ENCODE assay signal across 16 cellular contexts in the genomic region with DNA sequence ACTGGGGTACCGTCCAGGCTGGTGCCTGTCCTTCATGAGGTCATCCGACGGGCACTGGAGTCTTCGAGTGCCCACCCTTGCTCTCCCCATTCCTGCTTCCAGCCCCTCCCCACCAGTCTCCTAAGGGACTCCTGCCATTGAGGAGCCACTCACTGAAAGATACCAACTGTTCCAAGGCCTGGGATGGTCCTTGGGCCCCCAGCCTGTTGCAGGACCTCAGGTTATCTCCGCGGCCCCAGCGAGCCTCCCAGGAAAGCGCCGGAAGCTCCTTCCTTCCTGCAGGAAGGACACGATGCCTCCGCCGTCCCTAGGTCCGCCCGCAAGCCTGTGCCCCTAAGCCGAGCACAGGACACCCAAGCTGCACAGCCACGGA. TPM values are rescaled to one million over a fixed set of nuclear protein-coding genes. Genes with fewer than 3 reads are reported as not detected.
DNase-seq lines count a peak whose midpoint lies in the region; ATAC-seq and TF ChIP-seq lines count a peak whose summit lies in the region.
"Had no signal": no experiment of that assay in that cellular context is flagged by ENCODE, and none has a peak within 500 bp of the region (broad histone marks: within the 10 kb centered on the region; RNA-seq: fewer than 3 reads in every experiment).

No MANE protein-coding gene starts in this region.

- H3K4me3 ChIP-seq in coronary artery (peak overlapping the region; percentile 70), mucosa of descending colon (no peak overlapping the region)
- H3K4me3 ChIP-seq: SK-N-MC had no signal

- intact Hi-C loops in mucosa of descending colon (cut with DNase I, micrococcal nuclease) = no loop called here

- no peaks in the 10 kb centered on the region for H3K9me3 Mint-ChIP-seq in activated naive CD8-positive, alpha-beta T cell (ENCODE audit: low read depth)
- H3K9me3 Mint-ChIP-seq in activated naive CD8-positive, alpha-beta T cell treated with anti-CD3 and anti-CD28 coated beads, Interleukin-2, amount 50 U/mL, for 24 hours = no peaks in the 10 kb centered on the region
- no peaks in the 10 kb centered on the region for H3K9me3 Mint-ChIP-seq in mesothelial cell of epicardium
- no peaks in the 10 kb centered on the region for H3K9me3 Mint-ChIP-seq in stimulated activated effector memory CD8-positive, alpha-beta T cell treated with anti-CD3 and anti-CD28 coated beads, Interleukin-12 subunit alpha, Interleukin-12 subunit beta, amount 100 ng/mL, for 72 hours
- H3K9me3 Mint-ChIP-seq: activated naive CD8-positive, alpha-beta T cell treated with anti-CD3 and anti-CD28 coated beads, Interleukin-2, amount 10 ng/mL, durations not matched to agents 7 days and 5 days; immature natural killer cell had no signal

- H3K27me3 Mint-ChIP-seq in activated naive CD8-positive, alpha-beta T cell = peaks cover 25% of the 10 kb centered on the region
- peaks cover 50% of the 10 kb centered on the region for H3K27me3 Mint-ChIP-seq in activated naive CD8-positive, alpha-beta T cell treated with anti-CD3 and anti-CD28 coated beads, Interleukin-2, amount 50 U/mL, for 24 hours
- H3K27me3 Mint-ChIP-seq in mesothelial cell of epicardium (ENCODE audit: low read depth) = peaks cover 43% of the 10 kb centered on the region

- no peaks in the 10 kb centered on the region for H3K36me3 ChIP-seq in mucosa of descending colon (ENCODE audit: low read depth)
- H3K36me3 ChIP-seq: neutrophil had no signal

- no peaks in the 10 kb centered on the region for H3K36me3 Mint-ChIP-seq in activated naive CD8-positive, alpha-beta T cell
- no peaks in the 10 kb centered on the region for H3K36me3 Mint-ChIP-seq in activated naive CD8-positive, alpha-beta T cell treated with anti-CD3 and anti-CD28 coated beads, Interleukin-2, amount 50 U/mL, for 24 hours (ENCODE audit: low read depth)
- H3K36me3 Mint-ChIP-seq in mesothelial cell of epicardium = no peaks in the 10 kb centered on the region
- H3K36me3 Mint-ChIP-seq in stimulated activated effector memory CD8-positive, alpha-beta T cell treated with anti-CD3 and anti-CD28 coated beads, Interleukin-12 subunit alpha, Interleukin-12 subunit beta, amount 100 ng/mL, for 72 hours = no peaks in the 10 kb centered on the region
- H3K36me3 Mint-ChIP-seq: activated naive CD8-positive, alpha-beta T cell treated with anti-CD3 and anti-CD28 coated beads, Interleukin-2, amount 10 ng/mL, durations not matched to agents 7 days and 5 days; immature natural killer cell had no signal

- H3K27ac ChIP-seq in coronary artery = no peak overlapping the region
- H3K27ac ChIP-seq: neutrophil, SK-N-MC had no signal

- ATAC-seq in activated naive CD8-positive, alpha-beta T cell treated with anti-CD3 and anti-CD28 coated beads, Interleukin-2, amount 50 U/mL, for 24 hours = no peak
- no peak for ATAC-seq in stimulated activated effector memory CD8-positive, alpha-beta T cell treated with anti-CD3 and anti-CD28 coated beads, Interleukin-12 subunit alpha, Interleukin-12 subunit beta, amount 100 ng/mL, for 72 hours
- no peak for ATAC-seq in mucosa of descending colon

- H3K4me1 ChIP-seq in mucosa of descending colon (ENCODE audit: low read depth) = peaks cover 3% of the 10 kb centered on the region

- H3K27ac Mint-ChIP-seq in activated naive CD8-positive, alpha-beta T cell = no peak overlapping the region
- no peak overlapping the region for H3K27ac Mint-ChIP-seq in activated naive CD8-positive, alpha-beta T cell treated with anti-CD3 and anti-CD28 coated beads, Interleukin-2, amount 50 U/mL, for 24 hours
- H3K27ac Mint-ChIP-seq in mesothelial cell of epicardium = no peak overlapping the region
- no peak overlapping the region for H3K27ac Mint-ChIP-seq in stimulated activated effector memory CD8-positive, alpha-beta T cell treated with anti-CD3 and anti-CD28 coated beads, Interleukin-12 subunit alpha, Interleukin-12 subunit beta, amount 100 ng/mL, for 72 hours
- H3K27ac Mint-ChIP-seq: activated naive CD8-positive, alpha-beta T cell treated with anti-CD3 and anti-CD28 coated beads, Interleukin-2, amount 10 ng/mL, durations not matched to agents 7 days and 5 days; immature natural killer cell had no signal

- no peak for DNase-seq in activated naive CD8-positive, alpha-beta T cell treated with anti-CD3 and anti-CD28 coated beads, Interleukin-2, amount 50 U/mL, for 24 hours
- no peak for DNase-seq in coronary artery (ENCODE audit: low spot score)
- DNase-seq in mesothelial cell of epicardium (ENCODE audit: low spot score in 2 of 2, unreplicated experiment in 2 of 2) = no peak
- DNase-seq in stimulated activated effector memory CD8-positive, alpha-beta T cell treated with anti-CD3 and anti-CD28 coated beads, Interleukin-12 subunit alpha, Interleukin-12 subunit beta, amount 100 ng/mL, for 72 hours (ENCODE audit: low spot score in 2 of 2) = no peak
- no peak for DNase-seq in mucosa of descending colon
- DNase-seq in GM19240 (ENCODE audit: insufficient read length, low spot score) = no peak
- DNase-seq in NCI-H526 (lab: John Stamatoyannopoulos, UW) = no peak
- DNase-seq: activated CD8-positive, alpha-beta memory T cell treated with anti-CD3 and anti-CD28 coated beads, Interleukin-2, amount 50 U/mL, for 48 hours; activated naive CD8-positive, alpha-beta T cell treated with anti-CD3 and anti-CD28 coated beads, Interleukin-2, amount 10 ng/mL, durations not matched to agents 7 days and 5 days; COR-L47; immature natural killer cell; MM.1S had no signal

- H3K4me3 Mint-ChIP-seq in activated naive CD8-positive, alpha-beta T cell = peak overlapping the region; percentile 67
- H3K4me3 Mint-ChIP-seq in activated naive CD8-positive, alpha-beta T cell treated with anti-CD3 and anti-CD28 coated beads, Interleukin-2, amount 50 U/mL, for 24 hours = no peak overlapping the region
- H3K4me3 Mint-ChIP-seq in mesothelial cell of epicardium = peak overlapping the region; percentile 59
- peak overlapping the region; percentile 17 for H3K4me3 Mint-ChIP-seq in stimulated activated effector memory CD8-positive, alpha-beta T cell treated with anti-CD3 and anti-CD28 coated beads, Interleukin-12 subunit alpha, Interleukin-12 subunit beta, amount 100 ng/mL, for 72 hours
- H3K4me3 Mint-ChIP-seq: activated naive CD8-positive, alpha-beta T cell treated with anti-CD3 and anti-CD28 coated beads, Interleukin-2, amount 10 ng/mL, durations not matched to agents 7 days and 5 days had no signal

- TF ChIP-seq CTCF in coronary artery (IDR thresholded peaks at IDR 0.05) = no peak
- no peak for TF ChIP-seq CTCF in mesothelial cell of epicardium (IDR thresholded peaks at IDR 0.05; ENCODE audit: unreplicated experiment)
- TF ChIP-seq CTCF in mucosa of descending colon (IDR thresholded peaks at IDR 0.05) = no peak

- H3K9me3 ChIP-seq in mucosa of descending colon = no peaks in the 10 kb centered on the region
- H3K9me3 ChIP-seq: neutrophil had no signal

- H3K4me1 Mint-ChIP-seq in activated naive CD8-positive, alpha-beta T cell (ENCODE audit: low read depth) = peaks cover 10% of the 10 kb centered on the region
- H3K4me1 Mint-ChIP-seq in activated naive CD8-positive, alpha-beta T cell treated with anti-CD3 and anti-CD28 coated beads, Interleukin-2, amount 50 U/mL, for 24 hours = peaks cover 3% of the 10 kb centered on the region
- H3K4me1 Mint-ChIP-seq in mesothelial cell of epicardium = peaks cover 36% of the 10 kb centered on the region
- peaks cover 15% of the 10 kb centered on the region for H3K4me1 Mint-ChIP-seq in stimulated activated effector memory CD8-positive, alpha-beta T cell treated with anti-CD3 and anti-CD28 coated beads, Interleukin-12 subunit alpha, Interleukin-12 subunit beta, amount 100 ng/mL, for 72 hours

RNA-seq across cellular contexts. Expression of a gene that starts 1.2 kb away (rescaled TPM):
- 16.1 to 18.4 TPM (median 16.8 TPM) in 3 replicates for total RNA-seq in mesothelial cell of epicardium
- total RNA-seq in mucosa of descending colon = 1 to 10 TPM in 1 of 3 donors, not detected in 2; 1.6 TPM
- total RNA-seq: activated naive CD8-positive, alpha-beta T cell treated with anti-CD3 and anti-CD28 coated beads, Interleukin-2, amount 10 ng/mL, durations not matched to agents 7 days and 5 days; fibroblast of lung had no signal

RNA-seq across cellular contexts. Expression of a gene that starts 17.3 kb away (rescaled TPM):
- 0.36 to 0.84 TPM (median 0.50 TPM) in 3 replicates for total RNA-seq in mesothelial cell of epicardium
- under 1 TPM in 1 of 3 donors, not detected in 2; 0.22 TPM for total RNA-seq in mucosa of descending colon
- total RNA-seq: activated naive CD8-positive, alpha-beta T cell treated with anti-CD3 and anti-CD28 coated beads, Interleukin-2, amount 10 ng/mL, durations not matched to agents 7 days and 5 days; fibroblast of lung had no signal

RNA-seq across cellular contexts. Expression of a gene that starts 19.6 kb away (rescaled TPM):
- total RNA-seq in mesothelial cell of epicardium (193 to 210 TPM (median 208 TPM) in 3 replicates), mucosa of descending colon (10 to 100 TPM; 76.5 to 85.8 (median 82.4) TPM)

RNA-seq across cellular contexts. Expression of a gene that starts 37.1 kb away (rescaled TPM):
- total RNA-seq in mesothelial cell of epicardium (49.3 to 52.9 TPM (median 50.1 TPM) in 3 replicates), mucosa of descending colon (10 to 100 TPM; 32.0 to 37.2 (median 34.2) TPM)

RNA-seq across cellular contexts. Expression of a gene that starts 39.9 kb away (rescaled TPM):
- total RNA-seq in mesothelial cell of epicardium = 0.16 to 0.25 TPM in 2 of 3 replicates, not detected in the other
- total RNA-seq in mucosa of descending colon = not detected
- total RNA-seq: fibroblast of lung had no signal
